Comparison of ENCODE assay signal across 1 cellular context in genomic region chr5:137761020-137761516, GRCh38.
A peak's percentile ranks its signal among the peaks of the same experiment; 100 is the strongest.
TF ChIP-seq lines count a peak whose summit lies in the region.

No MANE protein-coding gene starts in this region.

TF ChIP-seq in HEK293, 187 proteins besides CTCF, POLR2A, EP300 and RAD21 (continued from another document and continues in another):
- no peak for TF ChIP-seq GLIS1 (tag by site-specific recombination; IDR thresholded peaks at IDR 0.05)
- no peak for TF ChIP-seq BCL6B (tag by site-specific recombination; IDR thresholded peaks at IDR 0.05)
- no peak for TF ChIP-seq ZNF571 (tag by site-specific recombination; IDR thresholded peaks at IDR 0.05)
- TF ChIP-seq ZNF366 (tag by site-specific recombination; conservative IDR thresholded peaks at IDR 0.05): no peak; the same call in 1 of the 2 replicates
- TF ChIP-seq TCF7L2 (IDR thresholded peaks at IDR 0.05; ENCODE audit: borderline replicate concordance, low read depth, low read length): no peak
- TF ChIP-seq ZNF514 (tag by site-specific recombination; IDR thresholded peaks at IDR 0.05): no peak
- no peak for TF ChIP-seq ZNF121 (tag by site-specific recombination; IDR thresholded peaks at IDR 0.05)
- no peak for TF ChIP-seq ZNF211 (tag by site-specific recombination; IDR thresholded peaks at IDR 0.05; ENCODE audit: low read depth)
- TF ChIP-seq ZFP41 (tag by site-specific recombination; IDR thresholded peaks at IDR 0.05; ENCODE audit: borderline replicate concordance): no peak
- TF ChIP-seq ZNF629 (tag by site-specific recombination; IDR thresholded peaks at IDR 0.05): peak; percentile 83
- no peak for TF ChIP-seq MEIS1 (CRISPR knock-in tag; IDR thresholded peaks at IDR 0.05; ENCODE audit: borderline replicate concordance)
- TF ChIP-seq ZNF26 (tag by site-specific recombination; IDR thresholded peaks at IDR 0.05): no peak
- TF ChIP-seq ZNF473 (tag by site-specific recombination; IDR thresholded peaks at IDR 0.05): no peak
- TF ChIP-seq ZNF513 (tag by site-specific recombination; IDR thresholded peaks at IDR 0.05): no peak
- TF ChIP-seq ZNF704 (tag by site-specific recombination; IDR thresholded peaks at IDR 0.05): no peak
- TF ChIP-seq ZNF707 (tag by site-specific recombination; IDR thresholded peaks at IDR 0.05): no peak
- no peak for TF ChIP-seq REPIN1 (tag by site-specific recombination; IDR thresholded peaks at IDR 0.05; ENCODE audit: low read depth)
- TF ChIP-seq KLF8 (tag by site-specific recombination; IDR thresholded peaks at IDR 0.05): 0 out of 2 replicates have a peak, but pooled peaks have one; percentile 41
- TF ChIP-seq KLF1 (tag by site-specific recombination; IDR thresholded peaks at IDR 0.05): no peak
- TF ChIP-seq ZNF670 (tag by site-specific recombination; IDR thresholded peaks at IDR 0.05; ENCODE audit: low read depth): no peak
- no peak for TF ChIP-seq ZBTB20 (tag by site-specific recombination; IDR thresholded peaks at IDR 0.05)
- TF ChIP-seq ZNF223 (tag by site-specific recombination; IDR thresholded peaks at IDR 0.05): no peak
- TF ChIP-seq KLF16 (tag by site-specific recombination; IDR thresholded peaks at IDR 0.05): no peak
- no peak for TF ChIP-seq ATF2 (tag by site-specific recombination; IDR thresholded peaks at IDR 0.05; ENCODE audit: low read depth)
- peak; percentile 32; the same call in 1 of the 2 replicates for TF ChIP-seq WT1 (tag by site-specific recombination; IDR thresholded peaks at IDR 0.05)
- no peak for TF ChIP-seq ZNF549 (tag by site-specific recombination; IDR thresholded peaks at IDR 0.05)
- TF ChIP-seq ZNF155 (tag by site-specific recombination; IDR thresholded peaks at IDR 0.05): no peak
- no peak for TF ChIP-seq EGR2 (tag by site-specific recombination; IDR thresholded peaks at IDR 0.05; ENCODE audit: low read depth)
- TF ChIP-seq FEZF1 (tag by site-specific recombination; IDR thresholded peaks at IDR 0.05): no peak
- TF ChIP-seq TSHZ1 (tag by site-specific recombination; IDR thresholded peaks at IDR 0.05; ENCODE audit: borderline replicate concordance): no peak
- TF ChIP-seq ZNF837 (tag by site-specific recombination; IDR thresholded peaks at IDR 0.05): no peak
- no peak for TF ChIP-seq ZBTB26 (tag by site-specific recombination; optimal IDR thresholded peaks at IDR 0.05)
- TF ChIP-seq ZBTB44 (tag by site-specific recombination; IDR thresholded peaks at IDR 0.05): no peak
- TF ChIP-seq ZNF416 (tag by site-specific recombination; IDR thresholded peaks at IDR 0.05): no peak
- TF ChIP-seq ZNF623 (tag by site-specific recombination; IDR thresholded peaks at IDR 0.05): no peak
- peak; percentile 27; the same call in 1 of the 2 replicates for TF ChIP-seq ZNF24 (tag by site-specific recombination; IDR thresholded peaks at IDR 0.05)
- no peak for TF ChIP-seq ZNF354C (tag by site-specific recombination; IDR thresholded peaks at IDR 0.05; ENCODE audit: borderline replicate concordance, low read depth)
- no peak for TF ChIP-seq ZNF580 (tag by site-specific recombination; IDR thresholded peaks at IDR 0.05)
- TF ChIP-seq ZNF501 (tag by site-specific recombination; IDR thresholded peaks at IDR 0.05): no peak
- TF ChIP-seq ZNF214 (tag by site-specific recombination; IDR thresholded peaks at IDR 0.05; ENCODE audit: borderline replicate concordance): no peak
- no peak for TF ChIP-seq ZNF2 (tag by site-specific recombination; IDR thresholded peaks at IDR 0.05)
- no peak for TF ChIP-seq ELK4 (IDR thresholded peaks at IDR 0.05; ENCODE audit: borderline replicate concordance, low read depth, low read length)
- no peak for TF ChIP-seq ZNF146 (tag by site-specific recombination; IDR thresholded peaks at IDR 0.05)
- no peak for TF ChIP-seq HOXD13 (CRISPR knock-in tag; IDR thresholded peaks at IDR 0.05; ENCODE audit: borderline replicate concordance)
- TF ChIP-seq ZNF23 (tag by site-specific recombination; IDR thresholded peaks at IDR 0.05; ENCODE audit: borderline replicate concordance): no peak
- no peak for TF ChIP-seq ZNF433 (tag by site-specific recombination; IDR thresholded peaks at IDR 0.05; ENCODE audit: low read depth)
- no peak for TF ChIP-seq ZNF777 (tag by site-specific recombination; IDR thresholded peaks at IDR 0.05; ENCODE audit: borderline replicate concordance)
- no peak for TF ChIP-seq ZNF133 (tag by site-specific recombination; IDR thresholded peaks at IDR 0.05)
- TF ChIP-seq ZNF248 (tag by site-specific recombination; IDR thresholded peaks at IDR 0.05): no peak
- TF ChIP-seq ZNF350 (tag by site-specific recombination; IDR thresholded peaks at IDR 0.05): no peak
- no peak for TF ChIP-seq ZBTB6 (tag by site-specific recombination; IDR thresholded peaks at IDR 0.05)
- no peak for TF ChIP-seq KLF10 (tag by site-specific recombination; IDR thresholded peaks at IDR 0.05)
- no peak for TF ChIP-seq SALL2 (tag by site-specific recombination; IDR thresholded peaks at IDR 0.05; ENCODE audit: borderline replicate concordance)
